Comparison of ENCODE assay signal across 24 cellular contexts in genomic region chr17:53680745-53681144, GRCh38.
"Had no signal": no experiment of that assay in that cellular context is flagged by ENCODE, and none has a peak within 500 bp of the region (broad histone marks: within the 10 kb centered on the region; RNA-seq: fewer than 3 reads in every experiment).

No MANE protein-coding gene starts in this region.

- H3K36me3 Mint-ChIP-seq: stimulated activated effector memory CD8-positive, alpha-beta T cell treated with anti-CD3 and anti-CD28 coated beads, Interleukin-12 subunit alpha, Interleukin-12 subunit beta, amount 100 ng/mL, for 72 hours; stimulated activated memory B cell treated with anti-CD40 and anti-IgM and Interleukin-4, amounts not matched to agents 10 μg/mL and 1 μg/mL and 100 μg/mL, for 72 hours; stimulated activated naive B cell treated with anti-CD40 and anti-IgM and Interleukin-4, amounts not matched to agents 10 μg/mL and 1 μg/mL and 100 μg/mL, for 72 hours; type B pancreatic cell had no signal

- H3K27ac Mint-ChIP-seq: stimulated activated effector memory CD8-positive, alpha-beta T cell treated with anti-CD3 and anti-CD28 coated beads, Interleukin-12 subunit alpha, Interleukin-12 subunit beta, amount 100 ng/mL, for 72 hours; stimulated activated memory B cell treated with anti-CD40 and anti-IgM and Interleukin-4, amounts not matched to agents 10 μg/mL and 1 μg/mL and 100 μg/mL, for 72 hours; stimulated activated naive B cell treated with anti-CD40 and anti-IgM and Interleukin-4, amounts not matched to agents 10 μg/mL and 1 μg/mL and 100 μg/mL, for 72 hours; stimulated activated naive CD8-positive, alpha-beta T cell treated with anti-CD3 and anti-CD28 coated beads, Interleukin-15, amount 100 ng/mL, for 72 hours; stimulated activated naive CD8-positive, alpha-beta T cell treated with anti-CD3 and anti-CD28 coated beads, Interleukin-15, Interleukin-2, amounts not matched to agents 100 ng/mL and 50 ng/mL, for 24 hours; type B pancreatic cell had no signal

- H3K4me3 Mint-ChIP-seq: stimulated activated effector memory CD8-positive, alpha-beta T cell treated with anti-CD3 and anti-CD28 coated beads, Interleukin-12 subunit alpha, Interleukin-12 subunit beta, amount 100 ng/mL, for 72 hours; stimulated activated memory B cell treated with anti-CD40 and anti-IgM and Interleukin-4, amounts not matched to agents 10 μg/mL and 1 μg/mL and 100 μg/mL, for 72 hours; stimulated activated naive B cell treated with anti-CD40 and anti-IgM and Interleukin-4, amounts not matched to agents 10 μg/mL and 1 μg/mL and 100 μg/mL, for 72 hours; stimulated activated naive CD8-positive, alpha-beta T cell treated with anti-CD3 and anti-CD28 coated beads, Interleukin-15, amount 100 ng/mL, for 72 hours; stimulated activated naive CD8-positive, alpha-beta T cell treated with anti-CD3 and anti-CD28 coated beads, Interleukin-15, Interleukin-2, amounts not matched to agents 100 ng/mL and 50 ng/mL, for 24 hours; type B pancreatic cell had no signal

- H3K27me3 Mint-ChIP-seq: stimulated activated memory B cell treated with anti-CD40 and anti-IgM and Interleukin-4, amounts not matched to agents 10 μg/mL and 1 μg/mL and 100 μg/mL, for 72 hours; stimulated activated naive B cell treated with anti-CD40 and anti-IgM and Interleukin-4, amounts not matched to agents 10 μg/mL and 1 μg/mL and 100 μg/mL, for 72 hours; stimulated activated naive CD8-positive, alpha-beta T cell treated with anti-CD3 and anti-CD28 coated beads, Interleukin-15, amount 100 ng/mL, for 72 hours; stimulated activated naive CD8-positive, alpha-beta T cell treated with anti-CD3 and anti-CD28 coated beads, Interleukin-15, Interleukin-2, amounts not matched to agents 100 ng/mL and 50 ng/mL, for 24 hours; type B pancreatic cell had no signal

- H3K4me1 Mint-ChIP-seq: stimulated activated effector memory CD8-positive, alpha-beta T cell treated with anti-CD3 and anti-CD28 coated beads, Interleukin-12 subunit alpha, Interleukin-12 subunit beta, amount 100 ng/mL, for 72 hours; stimulated activated memory B cell treated with anti-CD40 and anti-IgM and Interleukin-4, amounts not matched to agents 10 μg/mL and 1 μg/mL and 100 μg/mL, for 72 hours; stimulated activated naive B cell treated with anti-CD40 and anti-IgM and Interleukin-4, amounts not matched to agents 10 μg/mL and 1 μg/mL and 100 μg/mL, for 72 hours; stimulated activated naive CD8-positive, alpha-beta T cell treated with anti-CD3 and anti-CD28 coated beads, Interleukin-15, amount 100 ng/mL, for 72 hours had no signal

- ATAC-seq: stimulated activated effector memory CD8-positive, alpha-beta T cell treated with anti-CD3 and anti-CD28 coated beads, Interleukin-12 subunit alpha, Interleukin-12 subunit beta, amount 100 ng/mL, for 72 hours; stimulated activated memory B cell treated with anti-CD40 and anti-IgM and Interleukin-4, amounts not matched to agents 10 μg/mL and 1 μg/mL and 100 μg/mL, for 72 hours; stimulated activated naive B cell treated with anti-CD40 and anti-IgM and Interleukin-4, amounts not matched to agents 10 μg/mL and 1 μg/mL and 100 μg/mL, for 72 hours; stimulated activated naive CD8-positive, alpha-beta T cell treated with anti-CD3 and anti-CD28 coated beads, Interleukin-15, amount 100 ng/mL, for 72 hours; stimulated activated naive CD8-positive, alpha-beta T cell treated with anti-CD3 and anti-CD28 coated beads, Interleukin-15, Interleukin-2, amounts not matched to agents 100 U/mL and 50 U/mL, for 24 hours; upper lobe of right lung had no signal

- DNase-seq: stimulated activated CD4-positive, alpha-beta T cell treated with anti-CD3 and anti-CD28 coated beads, Interleukin-2, amount 100 ng/mL, for 48 hours; stimulated activated CD4-positive, alpha-beta T cell treated with anti-CD3 and anti-CD28 coated beads, Interleukin-4, amount 100 ng/mL, for 1 hour; stimulated activated CD4-positive, alpha-beta T cell treated with anti-CD3 and anti-CD28 coated beads, Interleukin-4, amount 100 ng/mL, for 24 hours; stimulated activated CD4-positive, alpha-beta T cell treated with anti-CD3 and anti-CD28 coated beads, Interleukin-4, amount 100 ng/mL, for 4 hours; stimulated activated CD8-positive, alpha-beta memory T cell treated with anti-CD3 and anti-CD28 coated beads, Interleukin-4, amount 100 ng/mL, for 48 hours; stimulated activated naive B cell treated with anti-CD40 and anti-IgM and Interleukin-4, amounts not matched to agents 10 μg/mL and 1 μg/mL and 100 μg/mL, for 72 hours; stimulated activated naive CD4-positive, alpha-beta T cell; stimulated activated naive CD4-positive, alpha-beta T cell treated with Interleukin-2 at 50 U/mL for 16 hours; stimulated activated naive CD8-positive, alpha-beta T cell treated with anti-CD3 and anti-CD28 coated beads, Interleukin-15, amount 100 ng/mL, for 72 hours; stimulated activated naive CD8-positive, alpha-beta T cell treated with anti-CD3 and anti-CD28 coated beads, Interleukin-15, Interleukin-2, amounts not matched to agents 100 U/mL and 50 U/mL, for 24 hours; stomach; substantia nigra; testis; thyroid gland; tibial artery; transverse colon; trophoblast cell; upper lobe of left lung; upper lobe of right lung; uterus had no signal
